8 cellular contexts compared by ENCODE assay signal in genomic region chr2:238061310-238062202, GRCh38. TPM values are rescaled to one million over a fixed set of nuclear protein-coding genes. Genes with fewer than 3 reads are reported as not detected.
DNase-seq lines count a peak whose midpoint lies in the region; ATAC-seq and TF ChIP-seq lines count a peak whose summit lies in the region.

No MANE protein-coding gene starts in this region.

- peaks cover 62% of the 10 kb centered on the region for H3K79me2 ChIP-seq in GM23338 (replicated peaks; ENCODE audit: insufficient read depth)

- TF ChIP-seq CTCF in GM23338 (conservative IDR thresholded peaks at IDR 0.05; ENCODE audit: low read depth in 2 of 2) (no peak), VCaP (conservative IDR thresholded peaks at IDR 0.05) (no peak), type B pancreatic cell (conservative IDR thresholded peaks at IDR 0.05) (no peak)

- peak overlapping the region; percentile 99 for H3K4me3 ChIP-seq in GM23338
- peak overlapping the region; percentile 81 for H3K4me3 ChIP-seq in MG63
- H3K4me3 ChIP-seq in endocrine pancreas (ENCODE audit: control insufficient read depth, insufficient read depth, low read length), result peak overlapping the region; percentile 53
- peak overlapping the region; percentile 81 to 83 for H3K4me3 ChIP-seq in mucosa of rectum (ENCODE audit: low read length in 2 of 2)

- H3K9me2 ChIP-seq in GM23338 (ENCODE audit: insufficient read depth), result no peaks in the 10 kb centered on the region

- H3K9me3 Mint-ChIP-seq in GM23338, result peaks cover 12% of the 10 kb centered on the region
- H3K9me3 Mint-ChIP-seq in type B pancreatic cell, result no peaks in the 10 kb centered on the region

- H3K27me3 Mint-ChIP-seq in GM23338 (ENCODE audit: insufficient read depth, low read depth, poor library complexity), result peaks cover 8% of the 10 kb centered on the region
- H3K27me3 Mint-ChIP-seq in type B pancreatic cell, result peaks cover 3% of the 10 kb centered on the region

- peak overlapping the region; percentile 82 for H3K4me2 ChIP-seq in GM23338

- H3K27ac ChIP-seq in GM23338 (ENCODE audit: low read depth) (peak overlapping the region; percentile 71), VCaP (peak overlapping the region; percentile 92), mucosa of rectum (ENCODE audit: low read depth in 2 of 2, low read length in 2 of 2) (peak overlapping the region; percentile 61 to 67)

- H3K27ac Mint-ChIP-seq in GM23338 (peak overlapping the region; percentile 96), type B pancreatic cell (peak overlapping the region; percentile 86)

- peak; percentile 48 for ATAC-seq in GM23338

- peaks cover 45% of the 10 kb centered on the region for H3K36me3 Mint-ChIP-seq in GM23338 (ENCODE audit: low read depth)
- H3K36me3 Mint-ChIP-seq in type B pancreatic cell, result peaks cover 11% of the 10 kb centered on the region

- H3K4me3 Mint-ChIP-seq in GM23338, result peak overlapping the region; percentile 85
- peak overlapping the region; percentile 94 for H3K4me3 Mint-ChIP-seq in type B pancreatic cell

- H3K9ac ChIP-seq in endocrine pancreas (ENCODE audit: control insufficient read depth, insufficient read depth, low read length), result peak overlapping the region; percentile 34
- peak overlapping the region; percentile 70 to 71 for H3K9ac ChIP-seq in mucosa of rectum (ENCODE audit: low read depth in 1 of 2, low read length in 2 of 2)

- H3K36me3 ChIP-seq in GM23338 (ENCODE audit: insufficient read depth) (peaks cover 15% of the 10 kb centered on the region), MG63 (peaks cover 23% of the 10 kb centered on the region), endocrine pancreas (ENCODE audit: control insufficient read depth, insufficient read depth, low read length) (no peaks in the 10 kb centered on the region), mucosa of rectum (ENCODE audit: control insufficient read depth in 2 of 2, insufficient read depth in 2 of 2, low read length in 2 of 2) (peaks cover 0 to 2% of the 10 kb centered on the region in 2 donors)

- H3K9me3 ChIP-seq in MG63 (no peaks in the 10 kb centered on the region), endocrine pancreas (ENCODE audit: control insufficient read depth, low read length) (no peaks in the 10 kb centered on the region), mucosa of rectum (ENCODE audit: control insufficient read depth in 2 of 2, low read length in 2 of 2) (no peaks in the 10 kb centered on the region)

- H4K20me1 ChIP-seq in GM23338 (replicated peaks; ENCODE audit: insufficient read depth), result 0 out of 2 replicates have a peak, but pooled peaks cover 5% of the 10 kb centered on the region

- H3K4me1 Mint-ChIP-seq in GM23338 (peaks cover 25% of the 10 kb centered on the region), type B pancreatic cell (ENCODE audit: unreplicated experiment) (peaks cover 36% of the 10 kb centered on the region)

- peak; percentile 10 for DNase-seq in NCI-H1694 treated with DMSO at 0.1 percent for 48 hours (lab: John Stamatoyannopoulos, UW)
- DNase-seq in NCI-H1694 (lab: John Stamatoyannopoulos, UW), result no peak
- DNase-seq in GM23338 (ENCODE audit: low spot score), result peak; percentile 82
- DNase-seq in MG63, result peak; percentile 26
- DNase-seq in type B pancreatic cell (ENCODE audit: extremely low spot score, unreplicated experiment), result no peak

- H3K27me3 ChIP-seq in GM23338 (ENCODE audit: insufficient read depth) (no peaks in the 10 kb centered on the region), MG63 (no peaks in the 10 kb centered on the region), endocrine pancreas (ENCODE audit: control insufficient read depth, insufficient read depth, low read length) (no peaks in the 10 kb centered on the region), mucosa of rectum (ENCODE audit: control insufficient read depth in 2 of 2, insufficient read depth in 2 of 2, low read length in 2 of 2) (no peaks in the 10 kb centered on the region)

- H2AFZ ChIP-seq in GM23338, result peak overlapping the region; percentile 96

- H3F3A ChIP-seq in GM23338 (replicated peaks; ENCODE audit: low read depth), result 0 out of 2 replicates have a peak, but pooled peaks cover 3% of the 10 kb centered on the region

- H3K4me1 ChIP-seq in GM23338 (ENCODE audit: insufficient read depth), result peaks cover 19% of the 10 kb centered on the region
- no peaks in the 10 kb centered on the region for H3K4me1 ChIP-seq in endocrine pancreas (ENCODE audit: control insufficient read depth, insufficient read depth, low read length)
- H3K4me1 ChIP-seq in mucosa of rectum (ENCODE audit: control insufficient read depth in 2 of 2, insufficient read depth in 2 of 2, low read length in 2 of 2), result peaks cover 6 to 11% of the 10 kb centered on the region in 2 donors

TF ChIP-seq in GM23338, 12 proteins besides CTCF, POLR2A, EP300 and RAD21 (continues in another document):
- no peak for TF ChIP-seq STAT1 (IDR thresholded peaks at IDR 0.05; ENCODE audit: unreplicated experiment)
- TF ChIP-seq REST (IDR thresholded peaks at IDR 0.05; ENCODE audit: unreplicated experiment), result no peak
- TF ChIP-seq ZNF331 (CRISPR knock-in tag; IDR thresholded peaks at IDR 0.05; ENCODE audit: low read depth), result no peak
- TF ChIP-seq NANOG (IDR thresholded peaks at IDR 0.05; ENCODE audit: borderline replicate concordance), result no peak

RNA-seq across cellular contexts. Expression of gene SCLY, which starts 0.8 kb away (rescaled TPM):
- total RNA-seq in GM23338 (2014; rRNA removed; shearing (Covaris generic)), result 68.9 and 80.3 TPM in 2 replicates
- polyA plus RNA-seq in GM23338 (2016; fragmentation: Nextera tagmentation; extraction: Ambion mirVana), result 57.2 and 61.1 TPM in 2 replicates
- total RNA-seq in MG63 (2014; rRNA removed; shearing (Covaris generic); ENCODE audit: low replicate concordance), result 19.0 and 94.7 TPM in 2 replicates
- total RNA-seq in type B pancreatic cell (ENCODE audit: low replicate concordance), result 21.4 and 34.5 TPM in 2 replicates

RNA-seq across cellular contexts. Expression of gene ESPNL, which starts 38.6 kb away (rescaled TPM):
- 3.1 and 4.3 TPM in 2 replicates for total RNA-seq in GM23338 (2014; rRNA removed; shearing (Covaris generic))
- polyA plus RNA-seq in GM23338 (2016; fragmentation: Nextera tagmentation; extraction: Ambion mirVana), result 0.44 and 0.71 TPM in 2 replicates
- 0.03 TPM in 1 of 2 replicates, not detected in the other for total RNA-seq in MG63 (2014; rRNA removed; shearing (Covaris generic); ENCODE audit: low replicate concordance)
- 0.12 and 0.24 TPM in 2 replicates for total RNA-seq in type B pancreatic cell (ENCODE audit: low replicate concordance)

Comparison
In these comparisons a context has a peak if more than half of its experiments do, and no peak if none do; other contexts are left out.
1. DNase-seq: peak in NCI-H1694 treated with DMSO at 0.1 percent for 48 hours (single experiment), GM23338 (single experiment) and MG63 (single experiment); none in NCI-H1694 (single experiment) and type B pancreatic cell (single experiment).
2. Peak in every context shown above with its lines, with median percentiles within 50 percentile points of each other: H3K27ac ChIP-seq and H3K4me3 ChIP-seq.